18 cellular contexts compared by ENCODE assay signal in genomic region chr7:141342664-141343400, GRCh38.
DNase-seq lines count a peak whose midpoint lies in the region; ATAC-seq and TF ChIP-seq lines count a peak whose summit lies in the region.
"Had no signal": no experiment of that assay in that cellular context is flagged by ENCODE, and none has a peak within 500 bp of the region (broad histone marks: within the 10 kb centered on the region; RNA-seq: fewer than 3 reads in every experiment).

No MANE protein-coding gene starts in this region.

- intact Hi-C loops in Right ventricle myocardium superior (cut with DNase I) = no loop called here
- intact Hi-C loops in left colon (cut with DNase I, micrococcal nuclease) = no loop called here

- no peaks in the 10 kb centered on the region for H3K36me3 Mint-ChIP-seq in stimulated activated memory B cell treated with anti-CD40 and anti-IgM and Interleukin-4, amounts not matched to agents 10 μg/mL and 1 μg/mL and 100 μg/mL, for 72 hours
- H3K36me3 Mint-ChIP-seq: IgD-negative memory B cell had no signal

- no peak overlapping the region for H3K4me3 Mint-ChIP-seq in stimulated activated memory B cell treated with anti-CD40 and anti-IgM and Interleukin-4, amounts not matched to agents 10 μg/mL and 1 μg/mL and 100 μg/mL, for 72 hours
- H3K4me3 Mint-ChIP-seq: IgD-negative memory B cell had no signal

- no peaks in the 10 kb centered on the region for H3K9me3 Mint-ChIP-seq in stimulated activated memory B cell treated with anti-CD40 and anti-IgM and Interleukin-4, amounts not matched to agents 10 μg/mL and 1 μg/mL and 100 μg/mL, for 72 hours

- TF ChIP-seq CTCF in right atrium auricular region (IDR thresholded peaks at IDR 0.05) (no peak), epithelial cell of proximal tubule (conservative IDR thresholded peaks at IDR 0.05; ENCODE audit: low read depth, low read length) (no peak)

- no peaks in the 10 kb centered on the region for H3K27me3 Mint-ChIP-seq in stimulated activated memory B cell treated with anti-CD40 and anti-IgM and Interleukin-4, amounts not matched to agents 10 μg/mL and 1 μg/mL and 100 μg/mL, for 72 hours

- peaks cover 0 to 4% of the 10 kb centered on the region in 2 donors for H3K4me1 ChIP-seq in right atrium auricular region

- H3K27me3 ChIP-seq in right atrium auricular region = no peaks in the 10 kb centered on the region

- peak overlapping the region in 1 of 2 donors; percentile 29 for H3K27ac ChIP-seq in right atrium auricular region
- H3K27ac ChIP-seq: C4-2B had no signal

- no peak overlapping the region for H3K27ac Mint-ChIP-seq in stimulated activated memory B cell treated with anti-CD40 and anti-IgM and Interleukin-4, amounts not matched to agents 10 μg/mL and 1 μg/mL and 100 μg/mL, for 72 hours

- no peaks in the 10 kb centered on the region for H3K9me3 ChIP-seq in right atrium auricular region

- ATAC-seq in Right ventricle myocardium superior (ENCODE audit: poor library complexity) (peak; percentile 30), left colon (no peak), GM18502 (IDR thresholded peaks at IDR 0.05; ENCODE audit: poor library complexity, unreplicated experiment) (no peak), GM19397 (IDR thresholded peaks at IDR 0.05; ENCODE audit: unreplicated experiment) (no peak)
- peak; percentile 6 for ATAC-seq in stimulated activated memory B cell treated with anti-CD40 and anti-IgM and Interleukin-4, amounts not matched to agents 10 μg/mL and 1 μg/mL and 100 μg/mL, for 72 hours

- H3K36me3 ChIP-seq in right atrium auricular region = no peaks in the 10 kb centered on the region

- H3K4me3 ChIP-seq in right atrium auricular region (no peak overlapping the region), epithelial cell of proximal tubule (ENCODE audit: low read depth, low read length) (no peak overlapping the region)

- no peaks in the 10 kb centered on the region for H3K4me1 Mint-ChIP-seq in stimulated activated memory B cell treated with anti-CD40 and anti-IgM and Interleukin-4, amounts not matched to agents 10 μg/mL and 1 μg/mL and 100 μg/mL, for 72 hours
- H3K4me1 Mint-ChIP-seq: IgD-negative memory B cell had no signal

- DNase-seq in Right ventricle myocardium superior (no peak), right atrium auricular region (ENCODE audit: low spot score) (no peak), M059J (ENCODE audit: low read depth) (peak; percentile 18), epithelial cell of proximal tubule (ENCODE audit: low read depth) (peak; percentile 56), left colon (no peak)
- DNase-seq: COR-L47, GOT3, Kasumi-1, NCI-H1105 treated with DMSO at 0.1 percent for 48 hours, NCI-H1930, NCI-H345, NCI-H526, T-helper 2 cell had no signal

Comparison
In these comparisons a context has a peak if more than half of its experiments do, and no peak if none do; other contexts are left out.
1. ATAC-seq: peak in Right ventricle myocardium superior (single experiment) and stimulated activated memory B cell treated with anti-CD40 and anti-IgM and Interleukin-4, amounts not matched to agents 10 μg/mL and 1 μg/mL and 100 μg/mL, for 72 hours (single experiment); none in left colon (single experiment), GM18502 (single experiment) and GM19397 (single experiment).
2. DNase-seq: peak in M059J (single experiment) and epithelial cell of proximal tubule (single experiment); none in Right ventricle myocardium superior (single experiment), right atrium auricular region (single experiment) and left colon (0 of 2).